Comparison of ENCODE assay signal across 23 cellular contexts in the genomic region with DNA sequence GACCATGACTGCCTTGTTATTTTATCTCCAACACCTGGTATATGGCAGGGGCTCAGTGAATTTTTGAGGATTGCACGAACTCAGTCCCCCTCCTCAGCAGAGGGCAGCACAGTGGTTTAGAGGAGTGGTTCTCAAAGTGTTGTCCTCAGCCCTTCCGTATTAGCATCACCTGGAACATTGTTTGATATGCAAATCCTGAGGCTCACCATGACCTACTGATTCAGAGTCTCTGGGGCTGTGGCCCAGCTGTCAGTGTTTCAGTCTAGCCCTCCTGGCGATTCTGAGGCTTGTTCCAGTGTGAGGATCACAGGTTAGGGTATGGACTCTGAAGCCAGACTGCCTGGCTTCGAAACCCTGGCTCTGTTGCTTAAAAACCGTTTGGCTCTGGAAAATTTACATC. TPM values are rescaled to one million over a fixed set of nuclear protein-coding genes. Genes with fewer than 3 reads are reported as not detected.
DNase-seq lines count a peak whose midpoint lies in the region; ATAC-seq and TF ChIP-seq lines count a peak whose summit lies in the region.
"Had no signal": no experiment of that assay in that cellular context is flagged by ENCODE, and none has a peak within 500 bp of the region (broad histone marks: within the 10 kb centered on the region; RNA-seq: fewer than 3 reads in every experiment).

No MANE protein-coding gene starts in this region.

- no peaks in the 10 kb centered on the region for H3K27me3 ChIP-seq in parathyroid adenoma (ENCODE audit: control insufficient read depth, insufficient read depth, low read length)
- H3K27me3 ChIP-seq: BLaER1 treated with 17β-estradiol and CSF1 and Interleukin-3, amounts not matched to agents 10 nM and 100 nM; esophagus squamous epithelium had no signal

- peaks cover 13% of the 10 kb centered on the region for H3K27me3 Mint-ChIP-seq in activated CD4-positive, alpha-beta T cell treated with anti-CD3 and anti-CD28 coated beads, Interleukin-2, amount 10 ng/mL, durations not matched to agents 7 days and 5 days
- peaks cover 6% of the 10 kb centered on the region for H3K27me3 Mint-ChIP-seq in activated naive CD8-positive, alpha-beta T cell treated with anti-CD3 and anti-CD28 coated beads, Interleukin-2, amount 50 U/mL, for 24 hours

- H3K79me2 ChIP-seq in parathyroid adenoma, result peaks cover 32% of the 10 kb centered on the region

- no peak for DNase-seq in activated CD4-positive, alpha-beta T cell treated with anti-CD3 and anti-CD28 coated beads, Interleukin-2, amount 10 ng/mL, durations not matched to agents 7 days and 5 days
- DNase-seq in activated CD4-positive, alpha-beta T cell treated with anti-CD3 and anti-CD28 coated beads, Interleukin-2, amount 50 U/mL, for 48 hours, result no peak
- DNase-seq in activated naive CD8-positive, alpha-beta T cell treated with anti-CD3 and anti-CD28 coated beads, Interleukin-2, amount 50 U/mL, for 24 hours, result no peak
- DNase-seq in nucleus accumbens (lab: John Stamatoyannopoulos, UW) (no peak), NCI-H748 treated with DMSO at 0.1 percent for 48 hours (lab: John Stamatoyannopoulos, UW) (no peak)
- DNase-seq: activated CD4-positive, alpha-beta T cell treated with anti-CD3 and anti-CD28 coated beads for 4 hours; activated gamma-delta T cell; anterior cingulate cortex; DND-41; effector CD4-positive, alpha-beta T cell; esophagus squamous epithelium; GOT3; NCI-H1694; NCI-H446 treated with DMSO at 0.1 percent for 48 hours; SW 1271 had no signal

- no peaks in the 10 kb centered on the region for H3K36me3 ChIP-seq in parathyroid adenoma (ENCODE audit: control insufficient read depth, insufficient read depth, low read length)
- H3K36me3 ChIP-seq: BLaER1 treated with 17β-estradiol and CSF1 and Interleukin-3, amounts not matched to agents 10 nM and 100 nM; esophagus squamous epithelium; neutrophil had no signal

- TF ChIP-seq CTCF in parathyroid adenoma (IDR thresholded peaks at IDR 0.05), result no peak

- no peak overlapping the region for H3K9ac ChIP-seq in parathyroid adenoma
- H3K9ac ChIP-seq: BLaER1 treated with 17β-estradiol and CSF1 and Interleukin-3, amounts not matched to agents 10 nM and 100 nM had no signal

- H3K9me3 ChIP-seq in parathyroid adenoma (ENCODE audit: control insufficient read depth, low read length), result no peaks in the 10 kb centered on the region
- H3K9me3 ChIP-seq: esophagus squamous epithelium, neutrophil had no signal

- POLR2A ChIA-PET in activated CD4-positive, alpha-beta T cell treated with anti-CD3 and anti-CD28 coated beads, Interleukin-2, amount 10 ng/mL, durations not matched to agents 7 days and 5 days (lab: Charles Lee), result no interaction called here

- no peak overlapping the region for H2AFZ ChIP-seq in parathyroid adenoma

- no peak overlapping the region for H3K4me3 ChIP-seq in parathyroid adenoma (ENCODE audit: low read depth, low read length)
- H3K4me3 ChIP-seq: BLaER1 treated with 17β-estradiol and CSF1 and Interleukin-3, amounts not matched to agents 10 nM and 100 nM; esophagus squamous epithelium had no signal

- peaks cover 42% of the 10 kb centered on the region for H3K4me1 ChIP-seq in parathyroid adenoma
- H3K4me1 ChIP-seq: esophagus squamous epithelium had no signal

- H3K36me3 Mint-ChIP-seq in activated CD4-positive, alpha-beta T cell treated with anti-CD3 and anti-CD28 coated beads, Interleukin-2, amount 10 ng/mL, durations not matched to agents 7 days and 5 days (ENCODE audit: low read depth), result no peaks in the 10 kb centered on the region
- no peaks in the 10 kb centered on the region for H3K36me3 Mint-ChIP-seq in activated naive CD8-positive, alpha-beta T cell treated with anti-CD3 and anti-CD28 coated beads, Interleukin-2, amount 50 U/mL, for 24 hours (ENCODE audit: low read depth)

- CTCF ChIA-PET in activated CD4-positive, alpha-beta T cell treated with anti-CD3 and anti-CD28 coated beads, Interleukin-2, amount 10 ng/mL, durations not matched to agents 7 days and 5 days (lab: Charles Lee), result no interaction called here

- no peaks in the 10 kb centered on the region for H3K9me3 Mint-ChIP-seq in activated CD4-positive, alpha-beta T cell treated with anti-CD3 and anti-CD28 coated beads, Interleukin-2, amount 10 ng/mL, durations not matched to agents 7 days and 5 days
- no peaks in the 10 kb centered on the region for H3K9me3 Mint-ChIP-seq in activated naive CD8-positive, alpha-beta T cell treated with anti-CD3 and anti-CD28 coated beads, Interleukin-2, amount 50 U/mL, for 24 hours

- H3K27ac Mint-ChIP-seq in activated CD4-positive, alpha-beta T cell treated with anti-CD3 and anti-CD28 coated beads, Interleukin-2, amount 10 ng/mL, durations not matched to agents 7 days and 5 days, result peak overlapping the region; percentile 2
- H3K27ac Mint-ChIP-seq in activated naive CD8-positive, alpha-beta T cell treated with anti-CD3 and anti-CD28 coated beads, Interleukin-2, amount 50 U/mL, for 24 hours, result no peak overlapping the region

- no peak overlapping the region for H3K4me3 Mint-ChIP-seq in activated CD4-positive, alpha-beta T cell treated with anti-CD3 and anti-CD28 coated beads, Interleukin-2, amount 10 ng/mL, durations not matched to agents 7 days and 5 days
- H3K4me3 Mint-ChIP-seq in activated naive CD8-positive, alpha-beta T cell treated with anti-CD3 and anti-CD28 coated beads, Interleukin-2, amount 50 U/mL, for 24 hours, result no peak overlapping the region

- H3K27ac ChIP-seq in parathyroid adenoma, result peak overlapping the region; percentile 26
- H3K27ac ChIP-seq: BLaER1 treated with 17β-estradiol and CSF1 and Interleukin-3, amounts not matched to agents 10 nM and 100 nM; esophagus squamous epithelium; neutrophil had no signal

- H3K4me1 Mint-ChIP-seq in activated CD4-positive, alpha-beta T cell treated with anti-CD3 and anti-CD28 coated beads, Interleukin-2, amount 10 ng/mL, durations not matched to agents 7 days and 5 days, result peaks cover 8% of the 10 kb centered on the region
- peaks cover 10% of the 10 kb centered on the region for H3K4me1 Mint-ChIP-seq in activated naive CD8-positive, alpha-beta T cell treated with anti-CD3 and anti-CD28 coated beads, Interleukin-2, amount 50 U/mL, for 24 hours

- peak; percentile 50 for ATAC-seq in HG02870 (IDR thresholded peaks at IDR 0.05; ENCODE audit: unreplicated experiment)
- ATAC-seq in activated naive CD8-positive, alpha-beta T cell treated with anti-CD3 and anti-CD28 coated beads, Interleukin-2, amount 50 U/mL, for 24 hours, result peak; percentile 57
- ATAC-seq in HG03469 (IDR thresholded peaks at IDR 0.05; ENCODE audit: unreplicated experiment), result no peak
- ATAC-seq: left lobe of liver, Right ventricle myocardium inferior had no signal

- no peak overlapping the region for H3K4me2 ChIP-seq in parathyroid adenoma (ENCODE audit: low read length)

RNA-seq across cellular contexts. Expression of a gene that starts 12.8 kb away (rescaled TPM):
- total RNA-seq in activated CD4-positive, alpha-beta T cell treated with anti-CD3 and anti-CD28 coated beads, Interleukin-2, amount 10 ng/mL, durations not matched to agents 7 days and 5 days, result not detected
- total RNA-seq: M059J had no signal
